Comparison of ENCODE assay signal across 8 cellular contexts in the genomic region with DNA sequence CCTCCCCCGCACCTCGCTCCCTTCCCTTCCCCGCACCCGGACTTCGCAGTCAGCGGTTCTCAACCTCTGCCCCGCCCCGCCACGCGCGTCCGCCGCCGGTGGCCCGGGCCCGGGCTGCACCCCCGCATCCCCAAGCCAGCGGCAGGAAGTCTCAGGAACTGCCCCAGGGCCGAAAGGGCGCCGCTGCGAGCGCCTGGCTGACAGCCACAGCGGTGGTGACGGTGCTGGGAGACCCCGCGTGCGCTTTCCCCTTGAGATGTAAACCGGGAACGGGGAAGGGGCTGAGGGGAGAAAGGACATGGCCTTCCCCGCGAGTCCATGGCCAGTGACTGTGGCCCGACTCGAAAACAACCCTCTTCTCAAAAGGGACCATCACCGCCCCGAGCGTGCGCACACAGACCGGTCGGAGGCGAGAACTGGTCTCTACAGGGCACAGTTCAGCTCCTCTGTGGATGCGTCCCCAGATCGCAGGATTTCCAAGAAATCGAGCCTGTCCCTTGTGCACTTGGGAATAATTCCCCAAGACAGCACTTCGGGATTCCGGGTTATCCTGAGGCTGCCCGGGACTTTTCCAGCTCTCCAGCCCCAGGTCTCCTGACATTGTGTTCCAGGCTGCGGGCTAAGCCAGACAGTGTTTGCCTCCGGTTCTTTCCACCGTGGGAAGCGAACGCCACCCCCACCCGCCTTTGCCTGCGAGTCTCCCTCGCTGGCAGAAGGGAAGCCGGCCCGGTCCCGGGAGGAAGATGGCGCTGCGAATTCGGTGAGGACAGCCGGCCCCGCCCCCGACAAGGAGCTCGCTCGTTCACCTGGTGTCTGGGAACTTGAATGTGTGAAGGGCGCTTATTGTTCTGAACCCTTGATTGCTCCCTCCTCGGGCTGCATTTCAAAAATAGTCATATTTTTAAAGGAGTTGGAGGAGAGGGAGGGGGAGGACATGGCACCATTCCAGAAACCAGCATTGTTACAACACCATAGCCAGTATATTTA. TPM values are rescaled to one million over a fixed set of nuclear protein-coding genes. Genes with fewer than 3 reads are reported as not detected.
A peak's percentile ranks its signal among the peaks of the same experiment; 100 is the strongest.
DNase-seq lines count a peak whose midpoint lies in the region; ATAC-seq, FAIRE-seq and TF ChIP-seq lines count a peak whose summit lies in the region.

No MANE protein-coding gene starts in this region.

- peak overlapping the region; percentile 99 for H2AFZ ChIP-seq in astrocyte (ENCODE audit: low read depth, low read length)

- peaks cover 17% of the 10 kb centered on the region for H3K27me3 ChIP-seq in astrocyte (ENCODE audit: insufficient read depth, low read length)
- peaks cover 6% of the 10 kb centered on the region for H3K27me3 ChIP-seq in rectal smooth muscle tissue (ENCODE audit: control insufficient read depth, insufficient read depth, low read length)
- H3K27me3 ChIP-seq in effector memory CD4-positive, alpha-beta T cell (replicated peaks; ENCODE audit: control insufficient read depth, insufficient read depth, low read length, poor library complexity, severe bottlenecking) = no peaks in the 10 kb centered on the region

- no peaks in the 10 kb centered on the region for H4K20me1 ChIP-seq in astrocyte (ENCODE audit: insufficient read depth, low read length)

- H3K4me3 ChIP-seq in astrocyte (ENCODE audit: insufficient read depth, low read depth, low read length) (peak overlapping the region; percentile 68), rectal smooth muscle tissue (ENCODE audit: low read length) (peak overlapping the region; percentile 56)
- no peak overlapping the region for H3K4me3 ChIP-seq in effector memory CD4-positive, alpha-beta T cell (ENCODE audit: insufficient read depth, low read depth, low read length, poor library complexity, severe bottlenecking)

- H3K9ac ChIP-seq in astrocyte (ENCODE audit: low read length) (peak overlapping the region; percentile 75), rectal smooth muscle tissue (ENCODE audit: low read length) (peak overlapping the region; percentile 33)

- TF ChIP-seq CTCF in astrocyte (IDR thresholded peaks at IDR 0.05; ENCODE audit: insufficient read depth, low read depth, low read length) = no peak

- H3K27ac Mint-ChIP-seq in astrocyte (ENCODE audit: unreplicated experiment) = peak overlapping the region; percentile 91

- no peaks in the 10 kb centered on the region for H3K36me3 Mint-ChIP-seq in astrocyte (ENCODE audit: low read depth, unreplicated experiment)

- peaks cover 24% of the 10 kb centered on the region for H3K4me1 Mint-ChIP-seq in astrocyte (ENCODE audit: low read depth, unreplicated experiment)

- no peaks in the 10 kb centered on the region for H3K36me3 ChIP-seq in astrocyte (ENCODE audit: insufficient read depth, low read length)
- no peaks in the 10 kb centered on the region for H3K36me3 ChIP-seq in rectal smooth muscle tissue (ENCODE audit: control insufficient read depth, insufficient read depth, low read length)
- no peaks in the 10 kb centered on the region for H3K36me3 ChIP-seq in effector memory CD4-positive, alpha-beta T cell (ENCODE audit: control insufficient read depth, insufficient read depth, low read length)

- H3K79me2 ChIP-seq in astrocyte (ENCODE audit: insufficient read depth, low read length) = no peaks in the 10 kb centered on the region

- ATAC-seq in HG02588 (IDR thresholded peaks at IDR 0.05; ENCODE audit: unreplicated experiment) = no peak

- no peaks in the 10 kb centered on the region for H3K9me3 Mint-ChIP-seq in astrocyte (ENCODE audit: unreplicated experiment)

- H3K27ac ChIP-seq in astrocyte (ENCODE audit: low read depth, low read length) = peak overlapping the region; percentile 47
- H3K27ac ChIP-seq in rectal smooth muscle tissue (ENCODE audit: low read depth, low read length) = peak overlapping the region; percentile 59
- no peak overlapping the region for H3K27ac ChIP-seq in effector memory CD4-positive, alpha-beta T cell (ENCODE audit: insufficient read depth, low read length, poor library complexity, severe bottlenecking)

- peak overlapping the region; percentile 86 for H3K4me3 Mint-ChIP-seq in astrocyte (ENCODE audit: unreplicated experiment)

- peaks cover 27% of the 10 kb centered on the region for H3K4me1 ChIP-seq in astrocyte (ENCODE audit: insufficient read depth, low read length)
- H3K4me1 ChIP-seq in rectal smooth muscle tissue (ENCODE audit: control insufficient read depth, insufficient read depth, low read length) = peaks cover 8% of the 10 kb centered on the region
- no peaks in the 10 kb centered on the region for H3K4me1 ChIP-seq in effector memory CD4-positive, alpha-beta T cell (ENCODE audit: control insufficient read depth, insufficient read depth, low read length, poor library complexity, severe bottlenecking)

- FAIRE-seq in astrocyte (lab: Jason Lieb, UNC) (no peak), urothelium cell line (lab: Jason Lieb, UNC) (no peak)

- no peaks in the 10 kb centered on the region for H3K9me3 ChIP-seq in astrocyte (ENCODE audit: insufficient read depth, low read depth, low read length)
- H3K9me3 ChIP-seq in effector memory CD4-positive, alpha-beta T cell (ENCODE audit: control insufficient read depth, low read length) = no peaks in the 10 kb centered on the region

- peak overlapping the region; percentile 93 for H3K4me2 ChIP-seq in astrocyte (ENCODE audit: low read length)

- H3K27me3 Mint-ChIP-seq in astrocyte (ENCODE audit: low read depth, unreplicated experiment) = peaks cover 6% of the 10 kb centered on the region

- peak; percentile 83 for DNase-seq in GM03348 (ENCODE audit: low spot score)
- peak; percentile 86 for DNase-seq in NCI-H187 treated with DMSO at 0.1 percent for 48 hours (lab: John Stamatoyannopoulos, UW)
- DNase-seq in astrocyte (ENCODE audit: low read depth) = peak; percentile 60
- DNase-seq in hippocampal formation (lab: John Stamatoyannopoulos, UW) = peak; percentile 20 to 54
- no peak for DNase-seq in effector memory CD4-positive, alpha-beta T cell
- no peak for DNase-seq in urothelium cell line (ENCODE audit: low spot score)

RNA-seq across cellular contexts. Expression of a gene that starts 2.7 kb away (rescaled TPM):
- total RNA-seq in astrocyte = 17.6 and 28.3 TPM in 2 replicates

Comparison
In these comparisons a context has a peak if more than half of its experiments do, and no peak if none do; other contexts are left out.
1. DNase-seq: peak in GM03348 (single experiment), NCI-H187 treated with DMSO at 0.1 percent for 48 hours (single experiment), astrocyte (single experiment) and hippocampal formation (2 of 2); none in effector memory CD4-positive, alpha-beta T cell (0 of 3) and urothelium cell line (single experiment).